Comparison of ENCODE assay signal across 1 cellular context in genomic region chr5:104909803-104910202, GRCh38.
TF ChIP-seq lines count a peak whose summit lies in the region.

No MANE protein-coding gene starts in this region.

TF ChIP-seq in SK-N-SH treated with all-trans-retinoic acid at 6 μM for 48 hours, 23 proteins besides CTCF, POLR2A, EP300 and RAD21 (continued from another document):
- no peak for TF ChIP-seq TSHZ2 (CRISPR knock-in tag; IDR thresholded peaks at IDR 0.05)
- peak; percentile 96 for TF ChIP-seq ISL1 (CRISPR knock-in tag; IDR thresholded peaks at IDR 0.05)
- no peak for TF ChIP-seq ZFP30 (CRISPR knock-in tag; IDR thresholded peaks at IDR 0.05)
- TF ChIP-seq CSRNP3 (CRISPR knock-in tag; IDR thresholded peaks at IDR 0.05) = peak; percentile 76; the same call in 1 of the 2 replicates
- TF ChIP-seq PATZ1 (CRISPR knock-in tag; IDR thresholded peaks at IDR 0.05; ENCODE audit: borderline replicate concordance) = peak; percentile 71; the same call in 1 of the 2 replicates
